Comparison of ENCODE assay signal across 8 cellular contexts in the genomic region with DNA sequence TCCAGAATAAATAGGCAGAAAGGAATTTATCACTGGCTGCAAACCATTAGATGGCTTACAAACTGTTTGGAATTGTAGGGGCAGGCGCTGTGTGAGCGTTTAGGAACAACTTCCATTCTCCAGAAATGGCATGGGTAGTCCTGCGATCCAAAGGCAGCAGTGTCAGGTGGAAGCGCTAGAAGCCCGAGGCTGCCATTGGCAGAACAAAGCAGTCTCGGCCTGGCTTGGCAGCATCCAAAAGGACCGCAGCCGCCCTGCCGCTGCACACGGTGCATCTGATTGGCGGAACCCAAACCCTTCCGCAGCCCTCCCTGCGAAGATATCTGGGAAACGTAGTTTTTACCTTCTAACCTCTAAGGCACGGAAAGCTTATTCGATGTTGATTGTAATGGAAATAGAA. TPM values are rescaled to one million over a fixed set of nuclear protein-coding genes. Genes with fewer than 3 reads are reported as not detected.
A peak's percentile ranks its signal among the peaks of the same experiment; 100 is the strongest.
DNase-seq lines count a peak whose midpoint lies in the region; ATAC-seq lines count a peak whose summit lies in the region.

No MANE protein-coding gene starts in this region.

- H3K27ac Mint-ChIP-seq in central memory CD8-positive, alpha-beta T cell (ENCODE audit: low read depth): no peak overlapping the region

- H3K4me2 ChIP-seq in skeletal muscle satellite cell (ENCODE audit: low read length): peak overlapping the region; percentile 81

- no peaks in the 10 kb centered on the region for H3K36me3 Mint-ChIP-seq in central memory CD8-positive, alpha-beta T cell (ENCODE audit: insufficient read depth)

- H3K4me3 ChIP-seq in iPS-20b (ENCODE audit: low read length) (peak overlapping the region; percentile 57), skeletal muscle satellite cell (ENCODE audit: low read length) (peak overlapping the region; percentile 59)

- H3K9me3 ChIP-seq in iPS-20b (ENCODE audit: insufficient read depth, low read depth, low read length) (no peaks in the 10 kb centered on the region), skeletal muscle satellite cell (replicated peaks; ENCODE audit: low read length) (no peaks in the 10 kb centered on the region)

- peaks cover 23% of the 10 kb centered on the region for H3K27me3 Mint-ChIP-seq in central memory CD8-positive, alpha-beta T cell

- DNase-seq in activated CD4-positive, alpha-beta T cell treated with anti-CD3 and anti-CD28 coated beads for 1 hour: peak; percentile 39
- DNase-seq in central memory CD8-positive, alpha-beta T cell (ENCODE audit: low spot score in 2 of 2): no peak
- DNase-seq in NCI-H2081 (lab: John Stamatoyannopoulos, UW) (no peak), NCI-H446 (lab: John Stamatoyannopoulos, UW) (no peak)

- H3K27ac ChIP-seq in iPS-20b (ENCODE audit: low read length): no peak overlapping the region

- peak overlapping the region; percentile 25 for H3K4me3 Mint-ChIP-seq in central memory CD8-positive, alpha-beta T cell

- H3K9me3 Mint-ChIP-seq in central memory CD8-positive, alpha-beta T cell: no peaks in the 10 kb centered on the region

- H3K36me3 ChIP-seq in iPS-20b (ENCODE audit: insufficient read depth, low read depth, low read length): no peaks in the 10 kb centered on the region
- H3K36me3 ChIP-seq in skeletal muscle satellite cell (ENCODE audit: insufficient read depth, low read length): no peaks in the 10 kb centered on the region

- H3K27me3 ChIP-seq in iPS-20b (ENCODE audit: insufficient read depth, low read length) (peaks cover 21% of the 10 kb centered on the region), skeletal muscle satellite cell (ENCODE audit: control insufficient read depth, insufficient read depth, low read length) (no peaks in the 10 kb centered on the region)

- H3K4me1 ChIP-seq in iPS-20b (ENCODE audit: insufficient read depth, low read length): peaks cover 20% of the 10 kb centered on the region
- H3K4me1 ChIP-seq in skeletal muscle satellite cell (ENCODE audit: control insufficient read depth, insufficient read depth, low read length): peaks cover 28% of the 10 kb centered on the region

- H3K9ac ChIP-seq in iPS-20b (ENCODE audit: low read depth, low read length) (peak overlapping the region; percentile 42; the same call in 1 of the 2 replicates), skeletal muscle satellite cell (ENCODE audit: low read depth, low read length) (peak overlapping the region; percentile 10)

- ATAC-seq in GM18867 (IDR thresholded peaks at IDR 0.05; ENCODE audit: unreplicated experiment) (peak; percentile 93), HG03135 (IDR thresholded peaks at IDR 0.05; ENCODE audit: unreplicated experiment) (peak; percentile 84)
- peak; percentile 68 for ATAC-seq in central memory CD8-positive, alpha-beta T cell (replicated peaks; ENCODE audit: extremely low read depth, poor library complexity, severe bottlenecking)

- peaks cover 10% of the 10 kb centered on the region for H3K4me1 Mint-ChIP-seq in central memory CD8-positive, alpha-beta T cell

RNA-seq across cellular contexts. Expression of a gene that starts 23.6 kb away (rescaled TPM):
- 22.1 and 29.3 TPM in 2 replicates for total RNA-seq in skeletal muscle satellite cell (2012; rRNA removed)
